In the genomic region with DNA sequence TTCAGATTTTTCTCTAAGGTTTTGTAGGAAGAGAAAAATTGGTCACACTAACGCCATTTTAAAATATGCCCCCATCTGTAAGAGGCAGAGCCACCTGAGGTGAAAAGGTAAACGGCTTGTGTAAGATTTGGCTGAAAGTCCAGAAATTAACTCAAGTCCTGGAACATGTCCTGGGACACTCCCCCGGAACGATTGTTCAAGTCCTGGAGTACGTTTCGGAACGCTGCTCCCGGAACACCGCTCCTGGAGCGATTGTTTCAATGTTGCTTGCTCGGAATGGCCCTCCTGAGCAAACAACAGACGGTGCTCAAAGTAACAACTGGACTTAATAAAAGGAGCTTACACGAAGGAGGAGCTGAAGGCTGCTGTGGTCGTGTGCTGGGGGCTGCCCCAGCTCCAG, we compare ENCODE assay signal across 17 cellular contexts.
A peak's percentile ranks its signal among the peaks of the same experiment; 100 is the strongest.
DNase-seq lines count a peak whose midpoint lies in the region; ATAC-seq and TF ChIP-seq lines count a peak whose summit lies in the region.
"Had no signal": no experiment of that assay in that cellular context is flagged by ENCODE, and none has a peak within 500 bp of the region (broad histone marks: within the 10 kb centered on the region; RNA-seq: fewer than 3 reads in every experiment).

No MANE protein-coding gene starts in this region.

- no peak overlapping the region for H3K4me3 Mint-ChIP-seq in effector memory CD8-positive, alpha-beta T cell
- H3K4me3 Mint-ChIP-seq: activated B cell treated with CpG ODN at 0.5 μM for 24 hours; activated CD4-positive, alpha-beta memory T cell treated with anti-CD3 and anti-CD28 coated beads for 36 hours; stimulated activated naive B cell treated with anti-CD40 and anti-IgM and Interleukin-4, amounts not matched to agents 10 μg/mL and 1 μg/mL and 100 μg/mL, for 72 hours had no signal

- H3K4me3 ChIP-seq in LNCaP clone FGC (ENCODE audit: low read depth, low read length) (peak overlapping the region; percentile 63), fibroblast of villous mesenchyme (ENCODE audit: low read depth, low read length) (peak overlapping the region; percentile 57)
- H3K4me3 ChIP-seq: body of pancreas, GM12878 had no signal

- no peak for TF ChIP-seq CTCF in LNCaP clone FGC (IDR thresholded peaks at IDR 0.05; ENCODE audit: control insufficient read depth, extremely low read depth, insufficient read depth)
- TF ChIP-seq CTCF in fibroblast of villous mesenchyme (IDR thresholded peaks at IDR 0.05; ENCODE audit: insufficient read depth, low read depth, low read length) = no peak

- no peaks in the 10 kb centered on the region for H3K4me1 Mint-ChIP-seq in effector memory CD8-positive, alpha-beta T cell (ENCODE audit: low read depth in 2 of 2)
- H3K4me1 Mint-ChIP-seq: activated B cell treated with CpG ODN at 0.5 μM for 24 hours; stimulated activated naive B cell treated with anti-CD40 and anti-IgM and Interleukin-4, amounts not matched to agents 10 μg/mL and 1 μg/mL and 100 μg/mL, for 72 hours had no signal

- H3K27ac Mint-ChIP-seq in effector memory CD8-positive, alpha-beta T cell = no peak overlapping the region
- H3K27ac Mint-ChIP-seq: activated B cell treated with CpG ODN at 0.5 μM for 24 hours; activated CD4-positive, alpha-beta memory T cell treated with anti-CD3 and anti-CD28 coated beads for 36 hours; stimulated activated naive B cell treated with anti-CD40 and anti-IgM and Interleukin-4, amounts not matched to agents 10 μg/mL and 1 μg/mL and 100 μg/mL, for 72 hours had no signal

- peaks cover 3% of the 10 kb centered on the region for H3K36me3 Mint-ChIP-seq in effector memory CD8-positive, alpha-beta T cell (ENCODE audit: insufficient read depth)
- H3K36me3 Mint-ChIP-seq: activated CD4-positive, alpha-beta memory T cell treated with anti-CD3 and anti-CD28 coated beads for 36 hours; stimulated activated naive B cell treated with anti-CD40 and anti-IgM and Interleukin-4, amounts not matched to agents 10 μg/mL and 1 μg/mL and 100 μg/mL, for 72 hours had no signal

- no peaks in the 10 kb centered on the region for H3K27me3 Mint-ChIP-seq in effector memory CD8-positive, alpha-beta T cell
- H3K27me3 Mint-ChIP-seq: activated B cell treated with CpG ODN at 0.5 μM for 24 hours; activated CD4-positive, alpha-beta memory T cell treated with anti-CD3 and anti-CD28 coated beads for 36 hours; stimulated activated naive B cell treated with anti-CD40 and anti-IgM and Interleukin-4, amounts not matched to agents 10 μg/mL and 1 μg/mL and 100 μg/mL, for 72 hours had no signal

- peak; percentile 25 for DNase-seq in DMS114 treated with DMSO at 0.1 percent for 48 hours (lab: John Stamatoyannopoulos, UW; ENCODE audit: unreplicated experiment)
- no peak for DNase-seq in LNCaP clone FGC (ENCODE audit: low read depth)
- DNase-seq in NCI-H524 treated with DMSO at 0.1 percent for 48 hours (lab: John Stamatoyannopoulos, UW) = peak; percentile 19
- DNase-seq in fibroblast of villous mesenchyme (ENCODE audit: low read depth) = no peak
- no peak for DNase-seq in effector memory CD8-positive, alpha-beta T cell
- DNase-seq in epidermal melanocyte (ENCODE audit: insufficient read length, low spot score) = no peak
- DNase-seq: activated B cell treated with CpG ODN at 0.5 μM for 24 hours; activated CD4-positive, alpha-beta memory T cell treated with anti-CD3 and anti-CD28 coated beads for 36 hours; AML-193; body of pancreas; DMS79; NCI-H1417; NCI-H2171 treated with DMSO at 0.1 percent for 48 hours; small intestine; stimulated activated naive B cell treated with anti-CD40 and anti-IgM and Interleukin-4, amounts not matched to agents 10 μg/mL and 1 μg/mL and 100 μg/mL, for 72 hours had no signal

- H3K9me3 Mint-ChIP-seq in effector memory CD8-positive, alpha-beta T cell = peaks cover 4 to 9% of the 10 kb centered on the region in 2 donors

- ATAC-seq in effector memory CD8-positive, alpha-beta T cell (replicated peaks) = no peak
- no peak for ATAC-seq in HG02981 (IDR thresholded peaks at IDR 0.05; ENCODE audit: unreplicated experiment)
- ATAC-seq: body of pancreas; GM12878; stimulated activated naive B cell treated with anti-CD40 and anti-IgM and Interleukin-4, amounts not matched to agents 10 μg/mL and 1 μg/mL and 100 μg/mL, for 72 hours had no signal

Comparison
In these comparisons a context has a peak if more than half of its experiments do, and no peak if none do; other contexts are left out.
1. DNase-seq: peak in DMS114 treated with DMSO at 0.1 percent for 48 hours (single experiment) and NCI-H524 treated with DMSO at 0.1 percent for 48 hours (single experiment); none in LNCaP clone FGC (single experiment), fibroblast of villous mesenchyme (single experiment), effector memory CD8-positive, alpha-beta T cell (0 of 3) and epidermal melanocyte (single experiment).